Comparison of ENCODE assay signal across 1 cellular context in genomic region chr7:101100858-101101847, GRCh38.
TF ChIP-seq lines count a peak whose summit lies in the region.

No MANE protein-coding gene starts in this region.

TF ChIP-seq in GM23338, 12 proteins besides CTCF, POLR2A, EP300 and RAD21:
- TF ChIP-seq POLR2AphosphoS5 (IDR thresholded peaks at IDR 0.05; ENCODE audit: low read depth) (no peak), ETS1 (IDR thresholded peaks at IDR 0.05) (no peak), ZNF462 (CRISPR knock-in tag; IDR thresholded peaks at IDR 0.05) (no peak), STAT1 (IDR thresholded peaks at IDR 0.05; ENCODE audit: unreplicated experiment) (no peak), REST (IDR thresholded peaks at IDR 0.05; ENCODE audit: unreplicated experiment) (no peak), EZH2phosphoT487 (IDR thresholded peaks at IDR 0.05; ENCODE audit: unreplicated experiment) (no peak), ZNF331 (CRISPR knock-in tag; IDR thresholded peaks at IDR 0.05; ENCODE audit: low read depth) (no peak), JUNB (IDR thresholded peaks at IDR 0.05; ENCODE audit: unreplicated experiment) (no peak), CREB1 (CRISPR knock-in tag; IDR thresholded peaks at IDR 0.05; ENCODE audit: low read depth) (no peak), EZH2 (IDR thresholded peaks at IDR 0.05; ENCODE audit: low read depth, unreplicated experiment) (no peak), ZNF114 (CRISPR knock-in tag; IDR thresholded peaks at IDR 0.05) (no peak), NANOG (IDR thresholded peaks at IDR 0.05; ENCODE audit: borderline replicate concordance) (no peak)
